8 cellular contexts compared by ENCODE assay signal in the genomic region with DNA sequence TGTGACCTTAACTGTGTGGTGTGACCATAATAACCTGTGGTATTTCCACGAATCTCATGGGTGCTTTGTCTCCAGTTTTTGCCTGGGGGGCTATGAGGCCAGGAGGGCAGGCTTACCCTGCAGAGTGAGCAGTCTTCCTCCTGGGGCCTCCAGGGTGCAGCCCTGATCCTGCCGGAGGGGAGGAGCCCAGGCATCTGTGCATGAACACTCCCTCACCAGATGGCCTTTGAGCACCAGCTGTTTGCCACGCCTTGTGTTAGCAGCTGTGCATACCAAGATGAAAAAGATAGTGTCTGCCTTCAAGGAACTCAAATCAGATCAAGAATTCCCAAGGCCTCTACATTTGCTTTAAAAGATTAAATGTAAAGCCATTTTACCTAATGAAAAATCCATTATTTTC.
A peak's percentile ranks its signal among the peaks of the same experiment; 100 is the strongest.
DNase-seq lines count a peak whose midpoint lies in the region; ATAC-seq, FAIRE-seq and TF ChIP-seq lines count a peak whose summit lies in the region.

No MANE protein-coding gene starts in this region.

- FAIRE-seq in GM18507 (lab: Jason Lieb, UNC) = peak; percentile 21

- peaks cover 88% of the 10 kb centered on the region for H3K4me1 ChIP-seq in left ventricle myocardium inferior

- H3K36me3 ChIP-seq in left ventricle myocardium inferior = no peaks in the 10 kb centered on the region

- intact Hi-C loops in left ventricle myocardium inferior (cut with micrococcal nuclease) = no loop called here

- ATAC-seq in HG03342 (IDR thresholded peaks at IDR 0.05; ENCODE audit: unreplicated experiment) (peak; percentile 72), SK-N-SH treated with all-trans-retinoic acid at 6 μM for 48 hours (peak; percentile 23; the same call in 1 of the 3 replicates), GM21723 (IDR thresholded peaks at IDR 0.05; ENCODE audit: unreplicated experiment) (no peak), HG03095 (IDR thresholded peaks at IDR 0.05; ENCODE audit: unreplicated experiment) (no peak), GM21381 (IDR thresholded peaks at IDR 0.05; ENCODE audit: unreplicated experiment) (no peak)

- no peak overlapping the region for H3K27ac ChIP-seq in left ventricle myocardium inferior (replicated peaks)

- H3K27me3 ChIP-seq in left ventricle myocardium inferior (ENCODE audit: low read depth) = no peaks in the 10 kb centered on the region

- TF ChIP-seq CTCF in left ventricle myocardium inferior (IDR thresholded peaks at IDR 0.05; ENCODE audit: borderline replicate concordance) = no peak

- no peak overlapping the region for H3K4me3 ChIP-seq in left ventricle myocardium inferior

- no peaks in the 10 kb centered on the region for H3K9me3 ChIP-seq in left ventricle myocardium inferior (replicated peaks)

- DNase-seq in GM18507 (ENCODE audit: extremely low spot score, insufficient read length, low read depth) (no peak), left ventricle myocardium inferior (peak; percentile 59), HPDE6-E6E7 (ENCODE audit: extremely low spot score) (no peak)

TF ChIP-seq in SK-N-SH treated with all-trans-retinoic acid at 6 μM for 48 hours, 23 proteins besides CTCF, POLR2A, EP300 and RAD21:
- TF ChIP-seq ZNF8 (CRISPR knock-in tag; IDR thresholded peaks at IDR 0.05) = no peak
- peak; percentile 69; the same call in 1 of the 2 replicates for TF ChIP-seq TCF4 (CRISPR knock-in tag; IDR thresholded peaks at IDR 0.05; ENCODE audit: borderline replicate concordance)
- TF ChIP-seq ZNF565 (CRISPR knock-in tag; conservative IDR thresholded peaks at IDR 0.05; ENCODE audit: low read depth) = no peak
- TF ChIP-seq PPARA (CRISPR knock-in tag; IDR thresholded peaks at IDR 0.05; ENCODE audit: borderline replicate concordance) = no peak
- no peak for TF ChIP-seq BACH2 (CRISPR knock-in tag; IDR thresholded peaks at IDR 0.05; ENCODE audit: borderline replicate concordance)
- no peak for TF ChIP-seq ZNF70 (CRISPR knock-in tag; IDR thresholded peaks at IDR 0.05)

Comparison
In these comparisons a context has a peak if more than half of its experiments do, and no peak if none do; other contexts are left out.
1. ATAC-seq: peak in HG03342 (single experiment) and SK-N-SH treated with all-trans-retinoic acid at 6 μM for 48 hours (single experiment); none in GM21723 (single experiment), HG03095 (single experiment) and GM21381 (single experiment).